In genomic region chr11:64745523-64746328, GRCh38 we compare ENCODE assay signal across 8 cellular contexts. TPM values are rescaled to one million over a fixed set of nuclear protein-coding genes. Genes with fewer than 3 reads are reported as not detected.
DNase-seq lines count a peak whose midpoint lies in the region; ATAC-seq lines count a peak whose summit lies in the region.

No MANE protein-coding gene starts in this region.

- no peaks in the 10 kb centered on the region; the same call in 1 of the 2 replicates for H3K27me3 ChIP-seq in Karpas-422 (ENCODE audit: low read length)

- H3K4me3 ChIP-seq in Karpas-422 (ENCODE audit: low read length): peak overlapping the region; percentile 63

- no peaks in the 10 kb centered on the region for H3K9me3 ChIP-seq in Karpas-422 (ENCODE audit: low read length)

- POLR2A ChIA-PET in activated CD4-positive, alpha-beta memory T cell treated with anti-CD3 and anti-CD28 coated beads, Interleukin-2, amount 10 ng/mL, durations not matched to agents 7 days and 5 days (lab: Charles Lee): interaction anchor here (0.8 to 15.7 kb wide), 19 partner anchors 9 to 1904 kb away, joined by 3 to 435 read pairs (median 4); partner anchors contain the start of genes MAP4K2, NEAT1, PYGM and SF1

- H3K27ac Mint-ChIP-seq in activated CD4-positive, alpha-beta memory T cell treated with anti-CD3 and anti-CD28 coated beads, Interleukin-2, amount 10 ng/mL, durations not matched to agents 7 days and 5 days: peak overlapping the region; percentile 90
- H3K27ac Mint-ChIP-seq in effector memory CD8-positive, alpha-beta T cell: peak overlapping the region; percentile 97
- peak overlapping the region; percentile 96 for H3K27ac Mint-ChIP-seq in stimulated activated naive B cell treated with anti-CD40 and anti-IgM and Interleukin-4, amounts not matched to agents 10 μg/mL and 1 μg/mL and 100 μg/mL, for 72 hours

- H3K79me2 ChIP-seq in Karpas-422 (ENCODE audit: low read length): no peaks in the 10 kb centered on the region

- peak overlapping the region; percentile 69 for H3K9ac ChIP-seq in Karpas-422 (ENCODE audit: low read length)

- no peaks in the 10 kb centered on the region for H3K27me3 Mint-ChIP-seq in activated CD4-positive, alpha-beta memory T cell treated with anti-CD3 and anti-CD28 coated beads, Interleukin-2, amount 10 ng/mL, durations not matched to agents 7 days and 5 days
- no peaks in the 10 kb centered on the region for H3K27me3 Mint-ChIP-seq in effector memory CD8-positive, alpha-beta T cell
- H3K27me3 Mint-ChIP-seq in stimulated activated naive B cell treated with anti-CD40 and anti-IgM and Interleukin-4, amounts not matched to agents 10 μg/mL and 1 μg/mL and 100 μg/mL, for 72 hours: no peaks in the 10 kb centered on the region

- peaks cover 53% of the 10 kb centered on the region for H3K4me1 Mint-ChIP-seq in activated CD4-positive, alpha-beta memory T cell treated with anti-CD3 and anti-CD28 coated beads, Interleukin-2, amount 10 ng/mL, durations not matched to agents 7 days and 5 days
- peaks cover 33 to 46% of the 10 kb centered on the region in 2 donors for H3K4me1 Mint-ChIP-seq in effector memory CD8-positive, alpha-beta T cell (ENCODE audit: low read depth in 2 of 2)
- peaks cover 37 to 60% of the 10 kb centered on the region in 2 donors for H3K4me1 Mint-ChIP-seq in stimulated activated naive B cell treated with anti-CD40 and anti-IgM and Interleukin-4, amounts not matched to agents 10 μg/mL and 1 μg/mL and 100 μg/mL, for 72 hours

- peak overlapping the region; percentile 75 for H2AFZ ChIP-seq in Karpas-422 (ENCODE audit: low read length)

- ATAC-seq in effector memory CD8-positive, alpha-beta T cell (replicated peaks): peak; percentile 57
- ATAC-seq in stimulated activated naive B cell treated with anti-CD40 and anti-IgM and Interleukin-4, amounts not matched to agents 10 μg/mL and 1 μg/mL and 100 μg/mL, for 72 hours (replicated peaks): peak; percentile 43 to 50
- no peak for ATAC-seq in GM18517 (IDR thresholded peaks at IDR 0.05; ENCODE audit: unreplicated experiment)

- peak overlapping the region; percentile 84 for H3K4me3 Mint-ChIP-seq in activated CD4-positive, alpha-beta memory T cell treated with anti-CD3 and anti-CD28 coated beads, Interleukin-2, amount 10 ng/mL, durations not matched to agents 7 days and 5 days
- peak overlapping the region; percentile 93 to 95 for H3K4me3 Mint-ChIP-seq in effector memory CD8-positive, alpha-beta T cell
- H3K4me3 Mint-ChIP-seq in stimulated activated naive B cell treated with anti-CD40 and anti-IgM and Interleukin-4, amounts not matched to agents 10 μg/mL and 1 μg/mL and 100 μg/mL, for 72 hours: peak overlapping the region; percentile 88 to 94

- H3K4me1 ChIP-seq in Karpas-422 (ENCODE audit: low read length): peaks cover 38% of the 10 kb centered on the region

- H3K9me2 ChIP-seq in Karpas-422 (replicated peaks; ENCODE audit: insufficient read depth, low read length): no peaks in the 10 kb centered on the region

- CTCF ChIA-PET in activated CD4-positive, alpha-beta memory T cell treated with anti-CD3 and anti-CD28 coated beads, Interleukin-2, amount 10 ng/mL, durations not matched to agents 7 days and 5 days (lab: Charles Lee): interaction anchor here (0.8 to 9.8 kb wide), 9 partner anchors 15 to 1182 kb away, joined by 3 to 132 read pairs (median 20); partner anchors contain the start of genes CDC42BPG, PYGM and SF1

- H3K36me3 Mint-ChIP-seq in activated CD4-positive, alpha-beta memory T cell treated with anti-CD3 and anti-CD28 coated beads, Interleukin-2, amount 10 ng/mL, durations not matched to agents 7 days and 5 days (ENCODE audit: low read depth): peaks cover 28% of the 10 kb centered on the region
- peaks cover 53% of the 10 kb centered on the region for H3K36me3 Mint-ChIP-seq in effector memory CD8-positive, alpha-beta T cell (ENCODE audit: insufficient read depth)
- peaks cover 8 to 13% of the 10 kb centered on the region in 2 donors for H3K36me3 Mint-ChIP-seq in stimulated activated naive B cell treated with anti-CD40 and anti-IgM and Interleukin-4, amounts not matched to agents 10 μg/mL and 1 μg/mL and 100 μg/mL, for 72 hours

- H4K20me1 ChIP-seq in Karpas-422 (ENCODE audit: insufficient read depth, low read depth, low read length): no peaks in the 10 kb centered on the region

- H3K9me3 Mint-ChIP-seq in activated CD4-positive, alpha-beta memory T cell treated with anti-CD3 and anti-CD28 coated beads, Interleukin-2, amount 10 ng/mL, durations not matched to agents 7 days and 5 days: no peaks in the 10 kb centered on the region
- no peaks in the 10 kb centered on the region for H3K9me3 Mint-ChIP-seq in effector memory CD8-positive, alpha-beta T cell
- H3K9me3 Mint-ChIP-seq in stimulated activated naive B cell treated with anti-CD40 and anti-IgM and Interleukin-4, amounts not matched to agents 10 μg/mL and 1 μg/mL and 100 μg/mL, for 72 hours: no peaks in the 10 kb centered on the region

- H3K4me2 ChIP-seq in Karpas-422 (ENCODE audit: low read depth, low read length, poor library complexity, severe bottlenecking): peak overlapping the region; percentile 81

- peak overlapping the region; percentile 6; the same call in 1 of the 2 replicates for H3K27ac ChIP-seq in Karpas-422 (ENCODE audit: low read length)

- no peaks in the 10 kb centered on the region for H3K36me3 ChIP-seq in Karpas-422 (ENCODE audit: insufficient read depth, low read length)

- DNase-seq in DMS114 treated with DMSO at 0.1 percent for 48 hours (lab: John Stamatoyannopoulos, UW; ENCODE audit: unreplicated experiment) (peak; percentile 54), Karpas-422 (peak; percentile 86), mucosa of gallbladder (ENCODE audit: low spot score) (peak; percentile 78), COR-L47 (lab: John Stamatoyannopoulos, UW) (no peak)
- peak; percentile 89 for DNase-seq in activated CD4-positive, alpha-beta memory T cell treated with anti-CD3 and anti-CD28 coated beads, Interleukin-2, amount 10 ng/mL, durations not matched to agents 7 days and 5 days
- peak; percentile 85 to 86 (median 85) for DNase-seq in effector memory CD8-positive, alpha-beta T cell
- peak; percentile 66 for DNase-seq in stimulated activated naive B cell treated with anti-CD40 and anti-IgM and Interleukin-4, amounts not matched to agents 10 μg/mL and 1 μg/mL and 100 μg/mL, for 72 hours

RNA-seq across cellular contexts. Expression of gene RASGRP2, which starts 1.8 kb away (rescaled TPM):
- 4.0 and 5.3 TPM in 2 replicates for total RNA-seq in Karpas-422 (2014; rRNA removed; shearing (Covaris generic); ENCODE audit: low replicate concordance)
- 100 to 1,000 TPM; 179 to 183 TPM for total RNA-seq in activated CD4-positive, alpha-beta memory T cell treated with anti-CD3 and anti-CD28 coated beads, Interleukin-2, amount 10 ng/mL, durations not matched to agents 7 days and 5 days
- 17.1 TPM for total RNA-seq in mucosa of gallbladder

RNA-seq across cellular contexts. Expression of gene PYGM, which starts 14.0 kb away (rescaled TPM):
- total RNA-seq in Karpas-422 (2014; rRNA removed; shearing (Covaris generic); ENCODE audit: low replicate concordance): 1.3 TPM in 1 of 2 replicates, not detected in the other
- total RNA-seq in activated CD4-positive, alpha-beta memory T cell treated with anti-CD3 and anti-CD28 coated beads, Interleukin-2, amount 10 ng/mL, durations not matched to agents 7 days and 5 days: 1 to 10 TPM; 3.1 to 4.0 TPM
- 14.3 TPM for total RNA-seq in mucosa of gallbladder

RNA-seq across cellular contexts. Expression of gene NRXN2, which starts 22.7 kb away (rescaled TPM):
- total RNA-seq in Karpas-422 (2014; rRNA removed; shearing (Covaris generic); ENCODE audit: low replicate concordance): 0.83 TPM in 1 of 2 replicates, not detected in the other
- under 1 TPM in 1 of 2 experiments, not detected in 1; 0.08 TPM for total RNA-seq in activated CD4-positive, alpha-beta memory T cell treated with anti-CD3 and anti-CD28 coated beads, Interleukin-2, amount 10 ng/mL, durations not matched to agents 7 days and 5 days
- total RNA-seq in mucosa of gallbladder: 8.1 TPM

RNA-seq across cellular contexts. Expression of gene SF1, which starts 32.6 kb away (rescaled TPM):
- 156 and 329 TPM in 2 replicates for total RNA-seq in Karpas-422 (2014; rRNA removed; shearing (Covaris generic); ENCODE audit: low replicate concordance)
- total RNA-seq in activated CD4-positive, alpha-beta memory T cell treated with anti-CD3 and anti-CD28 coated beads, Interleukin-2, amount 10 ng/mL, durations not matched to agents 7 days and 5 days: 100 to 1,000 TPM; 385 to 390 TPM
- 263 TPM for total RNA-seq in mucosa of gallbladder

RNA-seq across cellular contexts. Expression of gene MAP4K2, which starts 57.3 kb away (rescaled TPM):
- 62.0 and 84.2 TPM in 2 replicates for total RNA-seq in Karpas-422 (2014; rRNA removed; shearing (Covaris generic); ENCODE audit: low replicate concordance)
- 10 to 100 TPM; 95.6 to 98.0 TPM for total RNA-seq in activated CD4-positive, alpha-beta memory T cell treated with anti-CD3 and anti-CD28 coated beads, Interleukin-2, amount 10 ng/mL, durations not matched to agents 7 days and 5 days
- 23.1 TPM for total RNA-seq in mucosa of gallbladder
